In the genomic region with DNA sequence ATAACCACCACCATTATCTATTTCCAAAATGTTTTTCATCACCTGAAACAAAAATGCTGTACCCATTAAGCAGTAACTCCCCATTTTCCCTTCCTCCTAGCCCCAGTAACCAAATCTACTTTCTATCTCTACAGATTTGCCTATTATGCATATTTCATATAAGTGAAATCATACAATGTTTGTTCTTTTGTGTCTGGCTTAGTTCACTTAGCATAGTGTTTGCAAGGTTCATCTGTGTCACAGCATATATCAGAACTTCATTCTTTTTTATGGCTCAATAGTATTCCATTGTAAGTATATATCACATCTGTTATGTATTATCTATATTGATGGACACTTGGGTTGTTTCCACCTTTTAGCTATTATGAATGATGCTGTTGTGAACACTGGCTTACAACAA, we compare ENCODE assay signal across 3 cellular contexts.
TF ChIP-seq lines count a peak whose summit lies in the region.

No MANE protein-coding gene starts in this region.

TF ChIP-seq in A549, 52 proteins besides CTCF, POLR2A, EP300 and RAD21:
- TF ChIP-seq HOXB5 (CRISPR knock-in tag; IDR thresholded peaks at IDR 0.05) (no peak), EHMT2 (IDR thresholded peaks at IDR 0.05; ENCODE audit: low read depth) (no peak), MAFK (IDR thresholded peaks at IDR 0.05; ENCODE audit: partially characterized antibody) (peak; percentile 32)
- TF ChIP-seq, protein P1, sequence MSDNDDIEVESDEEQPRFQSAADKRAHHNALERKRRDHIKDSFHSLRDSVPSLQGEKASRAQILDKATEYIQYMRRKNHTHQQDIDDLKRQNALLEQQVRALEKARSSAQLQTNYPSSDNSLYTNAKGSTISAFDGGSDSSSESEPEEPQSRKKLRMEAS (IDR thresholded peaks at IDR 0.05), result no peak

TF ChIP-seq in HEK293, 187 proteins besides CTCF, POLR2A, EP300 and RAD21:
- TF ChIP-seq, protein P2, sequence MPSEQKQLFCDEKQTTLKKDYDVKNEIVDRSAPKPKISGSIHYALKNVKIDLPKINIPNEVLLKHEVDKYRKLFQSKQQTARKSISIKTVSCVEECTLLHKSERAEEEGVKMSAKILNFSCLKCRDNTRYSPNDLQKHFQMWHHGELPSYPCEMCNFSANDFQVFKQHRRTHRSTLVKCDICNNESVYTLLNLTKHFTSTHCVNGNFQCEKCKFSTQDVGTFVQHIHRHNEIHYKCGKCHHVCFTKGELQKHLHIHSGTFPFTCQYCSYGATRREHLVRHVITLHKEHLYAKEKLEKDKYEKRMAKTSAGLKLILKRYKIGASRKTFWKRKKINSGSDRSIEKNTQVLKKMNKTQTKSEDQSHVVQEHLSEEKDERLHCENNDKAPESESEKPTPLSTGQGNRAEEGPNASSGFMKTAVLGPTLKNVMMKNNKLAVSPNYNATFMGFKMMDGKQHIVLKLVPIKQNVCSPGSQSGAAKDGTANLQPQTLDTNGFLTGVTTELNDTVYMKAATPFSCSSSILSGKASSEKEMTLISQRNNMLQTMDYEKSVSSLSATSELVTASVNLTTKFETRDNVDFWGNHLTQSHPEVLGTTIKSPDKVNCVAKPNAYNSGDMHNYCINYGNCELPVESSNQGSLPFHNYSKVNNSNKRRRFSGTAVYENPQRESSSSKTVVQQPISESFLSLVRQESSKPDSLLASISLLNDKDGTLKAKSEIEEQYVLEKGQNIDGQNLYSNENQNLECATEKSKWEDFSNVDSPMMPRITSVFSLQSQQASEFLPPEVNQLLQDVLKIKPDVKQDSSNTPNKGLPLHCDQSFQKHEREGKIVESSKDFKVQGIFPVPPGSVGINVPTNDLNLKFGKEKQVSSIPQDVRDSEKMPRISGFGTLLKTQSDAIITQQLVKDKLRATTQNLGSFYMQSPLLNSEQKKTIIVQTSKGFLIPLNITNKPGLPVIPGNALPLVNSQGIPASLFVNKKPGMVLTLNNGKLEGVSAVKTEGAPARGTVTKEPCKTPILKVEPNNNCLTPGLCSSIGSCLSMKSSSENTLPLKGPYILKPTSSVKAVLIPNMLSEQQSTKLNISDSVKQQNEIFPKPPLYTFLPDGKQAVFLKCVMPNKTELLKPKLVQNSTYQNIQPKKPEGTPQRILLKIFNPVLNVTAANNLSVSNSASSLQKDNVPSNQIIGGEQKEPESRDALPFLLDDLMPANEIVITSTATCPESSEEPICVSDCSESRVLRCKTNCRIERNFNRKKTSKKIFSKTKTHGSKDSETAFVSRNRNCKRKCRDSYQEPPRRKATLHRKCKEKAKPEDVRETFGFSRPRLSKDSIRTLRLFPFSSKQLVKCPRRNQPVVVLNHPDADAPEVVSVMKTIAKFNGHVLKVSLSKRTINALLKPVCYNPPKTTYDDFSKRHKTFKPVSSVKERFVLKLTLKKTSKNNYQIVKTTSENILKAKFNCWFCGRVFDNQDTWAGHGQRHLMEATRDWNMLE (tag by site-specific recombination; conservative IDR thresholded peaks at IDR 0.05; ENCODE audit: low read depth), result no peak
- peak; percentile 68 for TF ChIP-seq ZNF146 (tag by site-specific recombination; IDR thresholded peaks at IDR 0.05)
TF ChIP-seq in HEK293: peak in this region for 1.

TF ChIP-seq in K562, 482 proteins besides CTCF, POLR2A, EP300 and RAD21:
- TF ChIP-seq ZNF707 (CRISPR knock-in tag; conservative IDR thresholded peaks at IDR 0.05), result no peak
- TF ChIP-seq BCL6 (CRISPR knock-in tag; IDR thresholded peaks at IDR 0.05), result no peak
- TF ChIP-seq C11orf30 (IDR thresholded peaks at IDR 0.05; ENCODE audit: low read depth), result 0 out of 2 replicates have a peak, but pooled peaks have one; percentile 25
- peak; percentile 38 for TF ChIP-seq ZNF316 (IDR thresholded peaks at IDR 0.05)
- TF ChIP-seq CBFA2T3 (IDR thresholded peaks at IDR 0.05), result no peak
- peak; percentile 9 for TF ChIP-seq ZNF146 (CRISPR knock-in tag; IDR thresholded peaks at IDR 0.05; ENCODE audit: unreplicated experiment)
- TF ChIP-seq, protein P3, sequence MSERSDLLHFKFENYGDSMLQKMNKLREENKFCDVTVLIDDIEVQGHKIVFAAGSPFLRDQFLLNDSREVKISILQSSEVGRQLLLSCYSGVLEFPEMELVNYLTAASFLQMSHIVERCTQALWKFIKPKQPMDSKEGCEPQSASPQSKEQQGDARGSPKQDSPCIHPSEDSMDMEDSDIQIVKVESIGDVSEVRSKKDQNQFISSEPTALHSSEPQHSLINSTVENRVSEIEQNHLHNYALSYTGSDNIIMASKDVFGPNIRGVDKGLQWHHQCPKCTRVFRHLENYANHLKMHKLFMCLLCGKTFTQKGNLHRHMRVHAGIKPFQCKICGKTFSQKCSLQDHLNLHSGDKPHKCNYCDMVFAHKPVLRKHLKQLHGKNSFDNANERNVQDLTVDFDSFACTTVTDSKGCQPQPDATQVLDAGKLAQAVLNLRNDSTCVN (CRISPR knock-in tag; IDR thresholded peaks at IDR 0.05), result no peak
- no peak for TF ChIP-seq SRSF3 (IDR thresholded peaks at IDR 0.05; ENCODE audit: insufficient read depth, low read length)
- TF ChIP-seq, protein P4, sequence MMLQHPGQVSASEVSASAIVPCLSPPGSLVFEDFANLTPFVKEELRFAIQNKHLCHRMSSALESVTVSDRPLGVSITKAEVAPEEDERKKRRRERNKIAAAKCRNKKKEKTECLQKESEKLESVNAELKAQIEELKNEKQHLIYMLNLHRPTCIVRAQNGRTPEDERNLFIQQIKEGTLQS (IDR thresholded peaks at IDR 0.05), result no peak
- TF ChIP-seq, protein P4 (CRISPR knock-in tag; conservative IDR thresholded peaks at IDR 0.05), result no peak
- TF ChIP-seq NR1H2 (CRISPR knock-in tag; IDR thresholded peaks at IDR 0.05), result no peak
